ENCODE assay signal across 27 cellular contexts in the genomic region with DNA sequence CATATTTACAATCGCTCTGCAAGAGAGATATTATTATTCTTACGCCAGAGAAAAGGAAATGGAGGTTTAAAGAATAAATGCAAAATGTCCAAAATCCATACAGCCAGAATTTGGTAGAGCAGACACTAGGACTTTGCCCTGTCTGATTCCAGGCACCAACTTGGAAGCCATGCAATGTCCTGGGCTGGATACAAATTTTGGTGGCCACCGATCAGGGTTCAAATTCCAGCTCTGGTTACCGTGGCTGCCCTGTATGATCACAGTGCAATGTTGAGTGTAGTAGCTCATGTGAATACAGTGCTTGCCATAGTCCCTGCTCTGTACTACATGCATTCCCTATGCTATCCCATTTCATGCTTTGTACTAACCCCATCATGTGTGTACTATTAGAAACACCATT. TPM values are rescaled to one million over a fixed set of nuclear protein-coding genes. Genes with fewer than 3 reads are reported as not detected.
"Had no signal": no experiment of that assay in that cellular context is flagged by ENCODE, and none has a peak within 500 bp of the region (broad histone marks: within the 10 kb centered on the region; RNA-seq: fewer than 3 reads in every experiment).

No MANE protein-coding gene starts in this region.

- H3K27me3 ChIP-seq: ascending aorta, brain microvascular endothelial cell, foreskin keratinocyte had no signal

- FAIRE-seq: bronchial epithelial cell had no signal

- H3K9me3 Mint-ChIP-seq: activated CD4-positive, alpha-beta memory T cell treated with anti-CD3 and anti-CD28 coated beads, Interleukin-2, amount 10 ng/mL, durations not matched to agents 7 days and 5 days; activated CD4-positive, alpha-beta T cell treated with anti-CD3 and anti-CD28 coated beads, Interleukin-2, amount 10 ng/mL, durations not matched to agents 7 days and 5 days; activated naive CD4-positive, alpha-beta T cell treated with anti-CD3 and anti-CD28 coated beads, Interleukin-2, amount 10 ng/mL, durations not matched to agents 7 days and 5 days; activated naive CD4-positive, alpha-beta T cell treated with anti-CD3 and anti-CD28 coated beads, Interleukin-2, amount 50 U/mL, for 72 hours; activated naive CD8-positive, alpha-beta T cell treated with anti-CD3 and anti-CD28 coated beads, Interleukin-2, amount 10 ng/mL, durations not matched to agents 7 days and 5 days; activated T-cell treated with anti-CD3 and anti-CD28 coated beads, Interleukin-2, amount 50 U/mL, for 24 hours; activated T-cell treated with anti-CD3 and anti-CD28 coated beads, Interleukin-2, amount 50 U/mL, for 72 hours; central memory CD8-positive, alpha-beta T cell; WTC11 had no signal

- H3K27ac ChIP-seq: ascending aorta, brain microvascular endothelial cell, esophagus muscularis mucosa, foreskin keratinocyte, gastrocnemius medialis, heart right ventricle had no signal

- ATAC-seq: effector memory CD8-positive, alpha-beta T cell had no signal

- H3K36me3 Mint-ChIP-seq: activated naive CD4-positive, alpha-beta T cell treated with anti-CD3 and anti-CD28 coated beads, Interleukin-2, amount 10 ng/mL, durations not matched to agents 7 days and 5 days; activated naive CD4-positive, alpha-beta T cell treated with anti-CD3 and anti-CD28 coated beads, Interleukin-2, amount 50 U/mL, for 72 hours; activated naive CD8-positive, alpha-beta T cell treated with anti-CD3 and anti-CD28 coated beads, Interleukin-2, amount 10 ng/mL, durations not matched to agents 7 days and 5 days; WTC11 had no signal

- H3K27ac Mint-ChIP-seq: activated CD4-positive, alpha-beta memory T cell treated with anti-CD3 and anti-CD28 coated beads, Interleukin-2, amount 10 ng/mL, durations not matched to agents 7 days and 5 days; activated CD4-positive, alpha-beta T cell treated with anti-CD3 and anti-CD28 coated beads, Interleukin-2, amount 10 ng/mL, durations not matched to agents 7 days and 5 days; activated naive CD4-positive, alpha-beta T cell treated with anti-CD3 and anti-CD28 coated beads, Interleukin-2, amount 10 ng/mL, durations not matched to agents 7 days and 5 days; activated naive CD4-positive, alpha-beta T cell treated with anti-CD3 and anti-CD28 coated beads, Interleukin-2, amount 50 U/mL, for 72 hours; activated naive CD8-positive, alpha-beta T cell treated with anti-CD3 and anti-CD28 coated beads, Interleukin-2, amount 10 ng/mL, durations not matched to agents 7 days and 5 days; activated T-cell treated with anti-CD3 and anti-CD28 coated beads, Interleukin-2, amount 50 U/mL, for 24 hours; activated T-cell treated with anti-CD3 and anti-CD28 coated beads, Interleukin-2, amount 50 U/mL, for 72 hours; effector memory CD8-positive, alpha-beta T cell; WTC11 had no signal

- DNase-seq: activated CD4-positive, alpha-beta T cell treated with anti-CD3 and anti-CD28 coated beads for 1 hour; activated CD4-positive, alpha-beta T cell treated with anti-CD3 and anti-CD28 coated beads for 4 hours; activated CD4-positive, alpha-beta T cell treated with anti-CD3 and anti-CD28 coated beads, Interleukin-2, amount 50 U/mL, for 4 hours; activated gamma-delta T cell; activated naive CD4-positive, alpha-beta T cell; activated T-cell treated with anti-CD3 and anti-CD28 coated beads for 4 hours; cortex of kidney; effector CD4-positive, alpha-beta T cell; effector memory CD8-positive, alpha-beta T cell had no signal

- H3K4me3 ChIP-seq: ascending aorta, esophagus muscularis mucosa, gastrocnemius medialis, heart right ventricle had no signal

- H3K4me3 Mint-ChIP-seq: activated CD4-positive, alpha-beta memory T cell treated with anti-CD3 and anti-CD28 coated beads, Interleukin-2, amount 10 ng/mL, durations not matched to agents 7 days and 5 days; activated CD4-positive, alpha-beta T cell treated with anti-CD3 and anti-CD28 coated beads, Interleukin-2, amount 10 ng/mL, durations not matched to agents 7 days and 5 days; activated naive CD4-positive, alpha-beta T cell treated with anti-CD3 and anti-CD28 coated beads, Interleukin-2, amount 10 ng/mL, durations not matched to agents 7 days and 5 days; activated naive CD8-positive, alpha-beta T cell treated with anti-CD3 and anti-CD28 coated beads, Interleukin-2, amount 10 ng/mL, durations not matched to agents 7 days and 5 days; activated T-cell treated with anti-CD3 and anti-CD28 coated beads, Interleukin-2, amount 50 U/mL, for 24 hours; activated T-cell treated with anti-CD3 and anti-CD28 coated beads, Interleukin-2, amount 50 U/mL, for 72 hours; central memory CD8-positive, alpha-beta T cell; effector memory CD8-positive, alpha-beta T cell; WTC11 had no signal

- H3K9me3 ChIP-seq: ascending aorta, esophagus muscularis mucosa, gastrocnemius medialis, heart right ventricle had no signal

- H3K36me3 ChIP-seq: ascending aorta, brain microvascular endothelial cell, esophagus muscularis mucosa, gastrocnemius medialis, heart right ventricle had no signal

- H3K4me1 ChIP-seq: ascending aorta, esophagus muscularis mucosa, foreskin keratinocyte, gastrocnemius medialis, heart right ventricle had no signal

- H3K4me1 Mint-ChIP-seq: activated CD4-positive, alpha-beta memory T cell treated with anti-CD3 and anti-CD28 coated beads, Interleukin-2, amount 10 ng/mL, durations not matched to agents 7 days and 5 days; activated CD4-positive, alpha-beta T cell treated with anti-CD3 and anti-CD28 coated beads, Interleukin-2, amount 10 ng/mL, durations not matched to agents 7 days and 5 days; activated naive CD4-positive, alpha-beta T cell treated with anti-CD3 and anti-CD28 coated beads, Interleukin-2, amount 10 ng/mL, durations not matched to agents 7 days and 5 days; activated naive CD8-positive, alpha-beta T cell treated with anti-CD3 and anti-CD28 coated beads, Interleukin-2, amount 10 ng/mL, durations not matched to agents 7 days and 5 days; central memory CD8-positive, alpha-beta T cell had no signal

RNA-seq across cellular contexts. Expression of a gene that starts 0.7 kb away (rescaled TPM):
- total RNA-seq: activated CD4-positive, alpha-beta memory T cell treated with anti-CD3 and anti-CD28 coated beads, Interleukin-2, amount 10 ng/mL, durations not matched to agents 7 days and 5 days; activated CD4-positive, alpha-beta T cell treated with anti-CD3 and anti-CD28 coated beads, Interleukin-2, amount 10 ng/mL, durations not matched to agents 7 days and 5 days; activated naive CD4-positive, alpha-beta T cell treated with anti-CD3 and anti-CD28 coated beads, Interleukin-2, amount 50 U/mL, for 72 hours; activated naive CD8-positive, alpha-beta T cell treated with anti-CD3 and anti-CD28 coated beads, Interleukin-2, amount 10 ng/mL, durations not matched to agents 7 days and 5 days; activated T-cell treated with anti-CD3 and anti-CD28 coated beads, Interleukin-2, amount 50 U/mL, for 72 hours; ascending aorta; bronchial epithelial cell; dermis blood vessel endothelial cell; foreskin keratinocyte; gastrocnemius medialis; T-helper 1 cell treated with Interleukin-12 subunit alpha and Interleukin-12 subunit beta and Interleukin-4 antibody, amounts not matched to agents 30 ng/mL and 1 ng/mL, for 36 hours; WTC11 had no signal
- polyA plus RNA-seq: foreskin keratinocyte had no signal

RNA-seq across cellular contexts. Expression of a gene that starts 55.9 kb away (rescaled TPM):
- total RNA-seq: activated CD4-positive, alpha-beta memory T cell treated with anti-CD3 and anti-CD28 coated beads, Interleukin-2, amount 10 ng/mL, durations not matched to agents 7 days and 5 days; activated CD4-positive, alpha-beta T cell treated with anti-CD3 and anti-CD28 coated beads, Interleukin-2, amount 10 ng/mL, durations not matched to agents 7 days and 5 days; activated naive CD4-positive, alpha-beta T cell treated with anti-CD3 and anti-CD28 coated beads, Interleukin-2, amount 50 U/mL, for 72 hours; activated naive CD8-positive, alpha-beta T cell treated with anti-CD3 and anti-CD28 coated beads, Interleukin-2, amount 10 ng/mL, durations not matched to agents 7 days and 5 days; activated T-cell treated with anti-CD3 and anti-CD28 coated beads, Interleukin-2, amount 50 U/mL, for 72 hours; ascending aorta; dermis blood vessel endothelial cell; esophagus muscularis mucosa; foreskin keratinocyte; T-helper 1 cell treated with Interleukin-12 subunit alpha and Interleukin-12 subunit beta and Interleukin-4 antibody, amounts not matched to agents 30 ng/mL and 1 ng/mL, for 36 hours had no signal
- polyA plus RNA-seq: foreskin keratinocyte had no signal
